In genomic region chr3:69240651-69241578, GRCh38 we compare ENCODE assay signal across 10 cellular contexts.
DNase-seq lines count a peak whose midpoint lies in the region; ATAC-seq and TF ChIP-seq lines count a peak whose summit lies in the region.
"Had no signal": no experiment of that assay in that cellular context is flagged by ENCODE, and none has a peak within 500 bp of the region (broad histone marks: within the 10 kb centered on the region; RNA-seq: fewer than 3 reads in every experiment).

No MANE protein-coding gene starts in this region.

- no peak overlapping the region for H2BK120ac ChIP-seq in H9 (ENCODE audit: low read depth, low read length, poor library complexity, severe bottlenecking)

- H4K20me1 ChIP-seq in H9 (ENCODE audit: control insufficient read depth, insufficient read depth, insufficient read length), result no peaks in the 10 kb centered on the region

- peaks cover 15% of the 10 kb centered on the region for H3K27me3 Mint-ChIP-seq in H9 (ENCODE audit: low read depth)
- no peaks in the 10 kb centered on the region for H3K27me3 Mint-ChIP-seq in naive thymus-derived CD8-positive, alpha-beta T cell

- no CpG with 5 or more reads among the region's 10 CpGs for WGBS in H9 (ENCODE audit: extremely low coverage, insufficient read length, low lambda C conversion rate)

- H3K36me3 Mint-ChIP-seq in H9 (ENCODE audit: insufficient read depth in 1 of 3, low read depth in 3 of 3), result no peaks in the 10 kb centered on the region
- H3K36me3 Mint-ChIP-seq in naive thymus-derived CD8-positive, alpha-beta T cell, result no peaks in the 10 kb centered on the region

- no peaks in the 10 kb centered on the region for H3K9me3 ChIP-seq in H9 (ENCODE audit: control insufficient read depth, low read depth, low read length)
- H3K9me3 ChIP-seq in left lung, result no peaks in the 10 kb centered on the region
- no peaks in the 10 kb centered on the region for H3K9me3 ChIP-seq in MG63

- no peak overlapping the region for H2AK5ac ChIP-seq in H9 (ENCODE audit: insufficient read length, low read length)

- H3K36me3 ChIP-seq in left lung, result no peaks in the 10 kb centered on the region
- no peaks in the 10 kb centered on the region for H3K36me3 ChIP-seq in MG63

- H2BK5ac ChIP-seq in H9 (ENCODE audit: insufficient read length, low read length), result no peak overlapping the region

- no peak overlapping the region for H2AFZ ChIP-seq in H9 (ENCODE audit: low read length)

- H3K56ac ChIP-seq in H9 (ENCODE audit: insufficient read length, low read depth, low read length), result no peak overlapping the region

- H3K4me1 Mint-ChIP-seq in H9, result peaks cover 50 to 54% of the 10 kb centered on the region in 2 experiments
- peaks cover 5 to 15% (median 12%) of the 10 kb centered on the region in 4 donors for H3K4me1 Mint-ChIP-seq in naive thymus-derived CD8-positive, alpha-beta T cell

- no peak overlapping the region for H4K8ac ChIP-seq in H9 (replicated peaks; ENCODE audit: insufficient read length, low read depth, low read length)

- no peak overlapping the region for H4K91ac ChIP-seq in H9 (ENCODE audit: insufficient read length, low read depth, low read length)

- no peaks in the 10 kb centered on the region for H3K79me2 ChIP-seq in H9 (ENCODE audit: insufficient read depth, low read length)

- H3K14ac ChIP-seq in H9 (ENCODE audit: insufficient read depth, low read length), result no peak overlapping the region; the same call in 1 of the 2 replicates

- peak overlapping the region in 2 of 3 experiments; percentile 65 to 98; a peak in 4 of 7 replicates for H3K27ac Mint-ChIP-seq in H9
- no peak overlapping the region for H3K27ac Mint-ChIP-seq in naive thymus-derived CD8-positive, alpha-beta T cell

- H4K5ac ChIP-seq in H9 (ENCODE audit: insufficient read length, low read depth, low read length), result no peak overlapping the region

- no peaks in the 10 kb centered on the region for H3K79me1 ChIP-seq in H9 (ENCODE audit: insufficient read depth, low read depth, low read length, poor library complexity, severe bottlenecking)

- TF ChIP-seq CTCF in GM12865 (IDR thresholded peaks at IDR 0.05; ENCODE audit: insufficient read depth, low read depth, low read length, missing control alignments) (no peak), H9 (conservative IDR thresholded peaks at IDR 0.05) (no peak), left lung (IDR thresholded peaks at IDR 0.05) (no peak)

- ATAC-seq in left lung, result peak; percentile 75
- no peak for ATAC-seq in naive thymus-derived CD8-positive, alpha-beta T cell

- H3K4ac ChIP-seq in H9 (ENCODE audit: low read depth, low read length), result no peak overlapping the region

- H3K4me3 ChIP-seq in GM12865 (ENCODE audit: low read depth, low read length) (0 out of 2 replicates have a peak overlapping the region, but pooled peaks have one; percentile 5), left lung (no peak overlapping the region), MG63 (no peak overlapping the region)

- H3K27ac ChIP-seq in H9 (ENCODE audit: insufficient read length, low read depth, low read length) (no peak overlapping the region), left lung (peak overlapping the region; percentile 5 to 63)

- POLR2A ChIA-PET in naive thymus-derived CD8-positive, alpha-beta T cell (lab: Charles Lee), result no interaction called here

- H2BK15ac ChIP-seq in H9 (ENCODE audit: low read depth, low read length), result no peak overlapping the region

- H2BK20ac ChIP-seq in H9 (ENCODE audit: low read depth, low read length, poor library complexity, severe bottlenecking), result no peak overlapping the region

- no peak overlapping the region for H3K4me2 ChIP-seq in H9 (ENCODE audit: insufficient read depth, insufficient read length, low read length)

- no peak overlapping the region for H3K18ac ChIP-seq in H9 (ENCODE audit: insufficient read length, low read depth, low read length)

- H3T11ph ChIP-seq in H9 (ENCODE audit: low read length), result no peak overlapping the region

- no peaks in the 10 kb centered on the region for H3K9me3 Mint-ChIP-seq in H9
- H3K9me3 Mint-ChIP-seq in naive thymus-derived CD8-positive, alpha-beta T cell, result no peaks in the 10 kb centered on the region

- H3K23ac ChIP-seq in H9 (ENCODE audit: insufficient read length, low read depth, low read length), result no peak overlapping the region

- no peaks in the 10 kb centered on the region for H3K27me3 ChIP-seq in H9 (ENCODE audit: insufficient read depth, low read length)
- no peaks in the 10 kb centered on the region for H3K27me3 ChIP-seq in left lung
- no peaks in the 10 kb centered on the region for H3K27me3 ChIP-seq in MG63

- DNase-seq in GM12865 (ENCODE audit: low read depth) (peak; percentile 88), H9 (no peak), NCI-H226 (peak; percentile 58), left lung (peak in 1 of 2 donors; percentile 47), MG63 (no peak), 8988T (no peak)
- DNase-seq in activated naive CD4-positive, alpha-beta T cell treated with anti-CD3 and anti-CD28 coated beads, Interleukin-2, amount 50 U/mL, for 16 hours, result no peak
- DNase-seq in naive thymus-derived CD8-positive, alpha-beta T cell, result no peak
- DNase-seq: activated naive CD4-positive, alpha-beta T cell treated with Interleukin-2 at 50 U/mL for 16 hours; NCI-H2107 had no signal

- H3K23me2 ChIP-seq in H9 (ENCODE audit: insufficient read length, low read depth, low read length, poor library complexity, severe bottlenecking), result no peaks in the 10 kb centered on the region

- H2BK12ac ChIP-seq in H9 (ENCODE audit: insufficient read length, low read depth, low read length), result no peak overlapping the region

- H3K4me1 ChIP-seq in H9 (ENCODE audit: insufficient read depth, low read length) (peaks cover 16% of the 10 kb centered on the region; the same call in 1 of the 2 replicates), left lung (peaks cover 18 to 29% of the 10 kb centered on the region in 2 donors)

- intact Hi-C loops in left lung (cut with DNase I), result no loop called here

- peak overlapping the region in 1 of 2 experiments; percentile 41; a peak in 2 of 5 replicates for H3K4me3 Mint-ChIP-seq in H9
- H3K4me3 Mint-ChIP-seq in naive thymus-derived CD8-positive, alpha-beta T cell, result no peak overlapping the region

- H3K9ac ChIP-seq in H9 (ENCODE audit: extremely low read depth, insufficient read length, low read length), result no peak overlapping the region

Comparison
In these comparisons a context has a peak if more than half of its experiments do, and no peak if none do; other contexts are left out.
1. DNase-seq: peak in GM12865 (single experiment) and NCI-H226 (single experiment); none in H9 (single experiment), MG63 (single experiment), 8988T (single experiment), activated naive CD4-positive, alpha-beta T cell treated with anti-CD3 and anti-CD28 coated beads, Interleukin-2, amount 50 U/mL, for 16 hours (single experiment) and naive thymus-derived CD8-positive, alpha-beta T cell (0 of 10).
2. H3K27ac Mint-ChIP-seq: peak in H9 (2 of 3); none in naive thymus-derived CD8-positive, alpha-beta T cell (0 of 10).